In the genomic region with DNA sequence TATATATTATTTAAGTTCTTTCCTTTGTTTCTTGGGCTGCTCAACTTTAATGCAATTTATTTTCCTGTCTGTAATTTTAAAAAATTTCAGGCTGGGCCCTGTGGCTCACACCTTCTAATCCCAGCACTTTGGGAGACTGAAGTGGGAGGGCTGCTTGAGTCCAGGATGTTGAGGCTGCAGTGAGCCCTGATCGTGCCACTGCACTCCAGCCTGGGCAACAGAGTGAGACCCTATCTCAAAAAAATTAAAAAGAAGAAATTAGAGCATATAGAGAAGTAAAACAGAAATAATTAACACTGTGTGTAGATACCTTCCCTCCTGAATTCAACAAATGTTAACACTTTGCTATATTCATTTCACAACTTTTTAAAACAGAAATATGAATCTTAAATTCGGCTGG, we compare ENCODE assay signal across 21 cellular contexts.
"Had no signal": no experiment of that assay in that cellular context is flagged by ENCODE, and none has a peak within 500 bp of the region (broad histone marks: within the 10 kb centered on the region; RNA-seq: fewer than 3 reads in every experiment).

No MANE protein-coding gene starts in this region.

- H3K4me3 ChIP-seq: colonic mucosa, dorsolateral prefrontal cortex, esophagus muscularis mucosa, gastrocnemius medialis, left ventricle myocardium inferior, right lobe of liver, skin epidermis, transverse colon had no signal

- H3K36me3 Mint-ChIP-seq: stimulated activated effector memory CD8-positive, alpha-beta T cell treated with anti-CD3 and anti-CD28 coated beads, Interleukin-12 subunit alpha, Interleukin-12 subunit beta, amount 100 ng/mL, for 72 hours had no signal

- DNase-seq: activated CD4-positive, alpha-beta T cell treated with anti-CD3 and anti-CD28 coated beads for 4 hours; activated CD4-positive, alpha-beta T cell treated with anti-CD3 and anti-CD28 coated beads, Interleukin-2, amount 50 U/mL, for 48 hours; activated CD4-positive, CD25-positive, alpha-beta regulatory T cell; activated naive CD4-positive, alpha-beta T cell treated with anti-CD3 and anti-CD28 coated beads for 36 hours; activated T-cell treated with anti-CD3 and anti-CD28 coated beads, Interleukin-2, amount 50 U/mL, for 48 hours; amygdala; colonic mucosa; dorsolateral prefrontal cortex; effector memory CD8-positive, alpha-beta T cell; gastrocnemius medialis; hippocampal formation; left ventricle myocardium inferior; nucleus accumbens; right lobe of liver; stimulated activated CD4-positive, alpha-beta T cell treated with anti-CD3 and anti-CD28 coated beads, Interleukin-2, amount 100 ng/mL, for 24 hours; T-helper 9 cell; transverse colon had no signal

- H3K9me3 ChIP-seq: colonic mucosa, esophagus muscularis mucosa, gastrocnemius medialis, left ventricle myocardium inferior, right lobe of liver, transverse colon had no signal

- H3K36me3 ChIP-seq: colonic mucosa, esophagus muscularis mucosa, gastrocnemius medialis, left ventricle myocardium inferior, right lobe of liver, transverse colon had no signal

- H3K9me3 Mint-ChIP-seq: activated naive CD4-positive, alpha-beta T cell treated with anti-CD3 and anti-CD28 coated beads for 36 hours; central memory CD8-positive, alpha-beta T cell; effector memory CD8-positive, alpha-beta T cell; stimulated activated effector memory CD8-positive, alpha-beta T cell treated with anti-CD3 and anti-CD28 coated beads, Interleukin-12 subunit alpha, Interleukin-12 subunit beta, amount 100 ng/mL, for 72 hours had no signal

- H3K27ac Mint-ChIP-seq: activated naive CD4-positive, alpha-beta T cell treated with anti-CD3 and anti-CD28 coated beads for 36 hours; effector memory CD8-positive, alpha-beta T cell; stimulated activated effector memory CD8-positive, alpha-beta T cell treated with anti-CD3 and anti-CD28 coated beads, Interleukin-12 subunit alpha, Interleukin-12 subunit beta, amount 100 ng/mL, for 72 hours had no signal

- H3K4me1 Mint-ChIP-seq: central memory CD8-positive, alpha-beta T cell; stimulated activated effector memory CD8-positive, alpha-beta T cell treated with anti-CD3 and anti-CD28 coated beads, Interleukin-12 subunit alpha, Interleukin-12 subunit beta, amount 100 ng/mL, for 72 hours had no signal

- H3K4me3 Mint-ChIP-seq: activated naive CD4-positive, alpha-beta T cell treated with anti-CD3 and anti-CD28 coated beads for 36 hours; central memory CD8-positive, alpha-beta T cell; effector memory CD8-positive, alpha-beta T cell; stimulated activated effector memory CD8-positive, alpha-beta T cell treated with anti-CD3 and anti-CD28 coated beads, Interleukin-12 subunit alpha, Interleukin-12 subunit beta, amount 100 ng/mL, for 72 hours had no signal

- H3K27me3 ChIP-seq: colonic mucosa, dorsolateral prefrontal cortex, esophagus muscularis mucosa, gastrocnemius medialis, right lobe of liver, transverse colon had no signal

- H3K27me3 Mint-ChIP-seq: central memory CD8-positive, alpha-beta T cell had no signal

- H3K27ac ChIP-seq: colonic mucosa, dorsolateral prefrontal cortex, esophagus muscularis mucosa, gastrocnemius medialis, left ventricle myocardium inferior, right lobe of liver, skin epidermis, transverse colon had no signal

- ATAC-seq: effector memory CD8-positive, alpha-beta T cell; gastrocnemius medialis; right lobe of liver; stimulated activated effector memory CD8-positive, alpha-beta T cell treated with anti-CD3 and anti-CD28 coated beads, Interleukin-12 subunit alpha, Interleukin-12 subunit beta, amount 100 ng/mL, for 72 hours had no signal
